ENCODE assay signal across 8 cellular contexts in the genomic region with DNA sequence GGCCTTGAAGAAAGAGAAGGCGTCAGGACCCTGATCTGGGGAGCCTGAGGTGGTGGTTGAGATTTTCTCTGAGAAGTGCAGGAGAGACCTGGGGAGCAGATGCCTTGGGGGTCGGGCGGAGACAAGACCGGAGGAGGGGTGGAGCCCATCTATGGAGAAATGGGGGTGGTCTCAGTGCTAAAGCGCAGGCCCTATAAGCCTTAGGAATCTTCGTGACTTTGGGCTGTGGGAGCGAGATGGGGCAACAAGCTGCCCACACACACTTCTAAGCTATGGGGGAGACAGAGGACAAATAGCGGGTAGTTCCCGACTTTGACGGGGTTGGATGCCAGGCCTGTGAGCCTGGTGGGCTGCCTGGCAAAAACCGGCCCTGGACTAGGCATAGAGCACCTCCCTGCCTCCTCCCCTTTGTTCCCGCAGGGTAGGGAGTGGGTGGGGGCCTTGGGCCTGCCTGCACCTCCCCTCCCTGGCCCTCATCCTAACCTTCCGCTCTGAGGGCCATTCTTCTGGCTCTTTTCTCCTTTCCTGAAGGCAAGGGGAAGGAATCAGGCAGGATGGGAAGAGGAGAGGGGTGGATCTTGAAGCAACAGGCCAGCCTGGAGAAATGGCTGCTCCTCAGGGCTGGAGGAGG. TPM values are rescaled to one million over a fixed set of nuclear protein-coding genes. Genes with fewer than 3 reads are reported as not detected.
DNase-seq lines count a peak whose midpoint lies in the region; ATAC-seq, FAIRE-seq and TF ChIP-seq lines count a peak whose summit lies in the region.

No MANE protein-coding gene starts in this region.

- peaks cover 44% of the 10 kb centered on the region for H3K4me1 Mint-ChIP-seq in stimulated activated naive CD8-positive, alpha-beta T cell treated with anti-CD3 and anti-CD28 coated beads, Interleukin-15, Interleukin-2, amounts not matched to agents 100 ng/mL and 50 ng/mL, for 24 hours (ENCODE audit: low read depth)

- intact Hi-C loops in left colon (cut with DNase I, micrococcal nuclease): no loop called here

- H3K27me3 Mint-ChIP-seq in stimulated activated naive CD8-positive, alpha-beta T cell treated with anti-CD3 and anti-CD28 coated beads, Interleukin-15, Interleukin-2, amounts not matched to agents 100 ng/mL and 50 ng/mL, for 24 hours: no peaks in the 10 kb centered on the region

- peaks cover 49% of the 10 kb centered on the region for H3K79me2 ChIP-seq in Karpas-422 (ENCODE audit: low read length)
- H3K79me2 ChIP-seq in keratinocyte (ENCODE audit: control insufficient read depth, insufficient read depth, low read length): peaks cover 42% of the 10 kb centered on the region

- ATAC-seq in GM18868 (IDR thresholded peaks at IDR 0.05; ENCODE audit: unreplicated experiment): no peak
- ATAC-seq in left colon: no peak

- no peaks in the 10 kb centered on the region for H3K9me3 ChIP-seq in Karpas-422 (ENCODE audit: low read length)
- H3K9me3 ChIP-seq in keratinocyte (ENCODE audit: control insufficient read depth, low read depth, low read length): no peaks in the 10 kb centered on the region

- H3K9me2 ChIP-seq in Karpas-422 (replicated peaks; ENCODE audit: insufficient read depth, low read length): no peaks in the 10 kb centered on the region

- H3K27me3 ChIP-seq in Karpas-422 (ENCODE audit: low read length) (no peaks in the 10 kb centered on the region), brain microvascular endothelial cell (replicated peaks) (no peaks in the 10 kb centered on the region), keratinocyte (ENCODE audit: control insufficient read depth, extremely low read depth, insufficient read depth, low read length) (no peaks in the 10 kb centered on the region)

- H4K20me1 ChIP-seq in Karpas-422 (ENCODE audit: insufficient read depth, low read depth, low read length) (no peaks in the 10 kb centered on the region), keratinocyte (ENCODE audit: control insufficient read depth, extremely low read depth, insufficient read depth, low read length) (peaks cover 15% of the 10 kb centered on the region)

- H3K36me3 ChIP-seq in Karpas-422 (ENCODE audit: insufficient read depth, low read length) (peaks cover 28% of the 10 kb centered on the region; the same call in 1 of the 2 replicates), brain microvascular endothelial cell (replicated peaks) (peaks cover 19% of the 10 kb centered on the region), keratinocyte (ENCODE audit: control insufficient read depth in 2 of 2, extremely low read depth in 1 of 2, insufficient read depth in 2 of 2, low read length in 2 of 2) (peaks cover 10 to 23% of the 10 kb centered on the region in 2 experiments)

- in situ Hi-C loops in brain microvascular endothelial cell (cut with HindIII; ENCODE audit: low pct_ligation_motif_present, low sequenced_read_pairs): no loop called here

- no peaks in the 10 kb centered on the region for H3K9me3 Mint-ChIP-seq in stimulated activated naive CD8-positive, alpha-beta T cell treated with anti-CD3 and anti-CD28 coated beads, Interleukin-15, Interleukin-2, amounts not matched to agents 100 ng/mL and 50 ng/mL, for 24 hours

- H2AFZ ChIP-seq in Karpas-422 (ENCODE audit: low read length) (no peak overlapping the region), keratinocyte (ENCODE audit: control insufficient read depth, low read length) (no peak overlapping the region)

- H3K4me3 ChIP-seq in Karpas-422 (ENCODE audit: low read length) (peak overlapping the region; percentile 96), brain microvascular endothelial cell (ENCODE audit: low read depth, low read length) (peak overlapping the region; percentile 88), keratinocyte (ENCODE audit: control insufficient read depth in 2 of 3, extremely low read depth in 1 of 3, insufficient read depth in 2 of 3, low read depth in 1 of 3, low read length in 3 of 3) (peak overlapping the region; percentile 70 to 76 (median 72))

- H3K9me1 ChIP-seq in keratinocyte (ENCODE audit: control insufficient read depth, extremely low read depth, insufficient read depth, low read length): no peaks in the 10 kb centered on the region

- H3K4me2 ChIP-seq in Karpas-422 (ENCODE audit: low read depth, low read length, poor library complexity, severe bottlenecking) (peak overlapping the region; percentile 86), keratinocyte (ENCODE audit: control insufficient read depth, extremely low read depth, insufficient read depth, low read depth, low read length) (peak overlapping the region; percentile 86)

- H3K4me1 ChIP-seq in Karpas-422 (ENCODE audit: low read length) (peaks cover 26% of the 10 kb centered on the region), keratinocyte (ENCODE audit: control insufficient read depth, extremely low read depth, insufficient read depth, low read length) (peaks cover 36% of the 10 kb centered on the region)

- FAIRE-seq in keratinocyte (lab: Jason Lieb, UNC): peak; percentile 46

- TF ChIP-seq CTCF in C4-2B (conservative IDR thresholded peaks at IDR 0.05) (no peak), brain microvascular endothelial cell (IDR thresholded peaks at IDR 0.05; ENCODE audit: low read depth, low read length, missing control alignments) (no peak), keratinocyte (optimal IDR thresholded peaks at IDR 0.05 in 1 of 3, IDR thresholded peaks at IDR 0.05 in 1 of 3, conservative IDR thresholded peaks at IDR 0.05 in 1 of 3; ENCODE audit: extremely low read depth in 1 of 3, insufficient read depth in 2 of 3, low read length in 3 of 3) (no peak)

- dilution Hi-C loops in keratinocyte (cut with MboI; ENCODE audit: extremely low pct_ligation_motif_present, low sequenced_read_pairs): no loop called here

- H3K27ac ChIP-seq in C4-2B (peak overlapping the region; percentile 70), Karpas-422 (ENCODE audit: low read length) (peak overlapping the region; percentile 61), brain microvascular endothelial cell (peak overlapping the region; percentile 27), keratinocyte (ENCODE audit: control insufficient read depth, insufficient read depth, low read length) (peak overlapping the region; percentile 44)

- H3K36me3 Mint-ChIP-seq in stimulated activated naive CD8-positive, alpha-beta T cell treated with anti-CD3 and anti-CD28 coated beads, Interleukin-15, Interleukin-2, amounts not matched to agents 100 ng/mL and 50 ng/mL, for 24 hours (ENCODE audit: low read depth): peaks cover 24% of the 10 kb centered on the region

- DNase-seq in Karpas-422 (peak; percentile 64), brain microvascular endothelial cell (no peak), keratinocyte (ENCODE audit: low read depth, low spot score) (no peak), left colon (no peak), NCI-H1436 (lab: John Stamatoyannopoulos, UW) (no peak)

- H3K9ac ChIP-seq in Karpas-422 (ENCODE audit: low read length): peak overlapping the region; percentile 97
- peak overlapping the region; percentile 84 for H3K9ac ChIP-seq in keratinocyte (ENCODE audit: control insufficient read depth, extremely low read depth, insufficient read depth, low read length)

- H3K4me3 Mint-ChIP-seq in stimulated activated naive CD8-positive, alpha-beta T cell treated with anti-CD3 and anti-CD28 coated beads, Interleukin-15, Interleukin-2, amounts not matched to agents 100 ng/mL and 50 ng/mL, for 24 hours: peak overlapping the region; percentile 90

- peak overlapping the region; percentile 95 for H3K27ac Mint-ChIP-seq in stimulated activated naive CD8-positive, alpha-beta T cell treated with anti-CD3 and anti-CD28 coated beads, Interleukin-15, Interleukin-2, amounts not matched to agents 100 ng/mL and 50 ng/mL, for 24 hours

RNA-seq across cellular contexts. Expression of gene NISCH, which starts 0.9 kb away (rescaled TPM):
- total RNA-seq in Karpas-422 (2014; rRNA removed; shearing (Covaris generic); ENCODE audit: low replicate concordance): 44.2 and 70.1 TPM in 2 replicates
- 48.1 to 65.6 TPM (median 48.4 TPM) in 3 replicates for polyA plus RNA-seq in keratinocyte
- 10.3 TPM for polyA plus RNA-seq in keratinocyte (2011; ENCODE audit: low read depth)
- polyA plus RNA-seq in keratinocyte (2011; cell fraction: cytosol; rRNA removed): 23.3 and 30.8 TPM in 2 replicates
- 252 and 295 TPM in 2 replicates for polyA plus RNA-seq in keratinocyte (2011; cell fraction: nucleus; rRNA removed)
- polyA plus RNA-seq in keratinocyte (2012; ENCODE audit: low replicate concordance): 29.3 and 43.1 TPM in 2 replicates
- 70.4 to 85.5 TPM (median 83.1 TPM) in 3 replicates for polyA minus RNA-seq in keratinocyte
- 45.3 TPM for polyA minus RNA-seq in keratinocyte (2011; cell fraction: cytosol; rRNA and poly(A)+ RNA removed)
- 94.5 and 120 TPM in 2 replicates for polyA minus RNA-seq in keratinocyte (2011; cell fraction: nucleus; rRNA and poly(A)+ RNA removed)
- 10 to 100 TPM; 57.3 to 58.1 TPM for total RNA-seq in left colon

RNA-seq across cellular contexts. Expression of gene TNNC1, which starts 2.4 kb away (rescaled TPM):
- total RNA-seq in Karpas-422 (2014; rRNA removed; shearing (Covaris generic); ENCODE audit: low replicate concordance): 0.65 TPM in 1 of 2 replicates, not detected in the other
- 0.22 to 0.35 TPM (median 0.33 TPM) in 3 replicates for polyA plus RNA-seq in keratinocyte
- not detected for polyA plus RNA-seq in keratinocyte (2011; ENCODE audit: low read depth)
- 0.17 TPM in 1 of 2 replicates, not detected in the other for polyA plus RNA-seq in keratinocyte (2011; cell fraction: cytosol; rRNA removed)
- 0.20 and 0.32 TPM in 2 replicates for polyA plus RNA-seq in keratinocyte (2011; cell fraction: nucleus; rRNA removed)
- polyA plus RNA-seq in keratinocyte (2012; ENCODE audit: low replicate concordance): not detected in 2 replicates
- polyA minus RNA-seq in keratinocyte: not detected in 3 replicates
- polyA minus RNA-seq in keratinocyte (2011; cell fraction: cytosol; rRNA and poly(A)+ RNA removed): not detected
- polyA minus RNA-seq in keratinocyte (2011; cell fraction: nucleus; rRNA and poly(A)+ RNA removed): not detected in 2 replicates
- 1 to 10 TPM in 1 of 2 donors, under 1 TPM in 1; 0.64 to 4.6 TPM for total RNA-seq in left colon

RNA-seq across cellular contexts. Expression of gene SEMA3G, which starts 11.4 kb away (rescaled TPM):
- total RNA-seq in Karpas-422 (2014; rRNA removed; shearing (Covaris generic); ENCODE audit: low replicate concordance): 0.11 TPM in 1 of 2 replicates, not detected in the other
- polyA plus RNA-seq in keratinocyte: 0.03 to 0.14 TPM (median 0.07 TPM) in 3 replicates
- 0.07 TPM for polyA plus RNA-seq in keratinocyte (2011; ENCODE audit: low read depth)
- polyA plus RNA-seq in keratinocyte (2011; cell fraction: cytosol; rRNA removed): 0.01 and 0.05 TPM in 2 replicates
- polyA plus RNA-seq in keratinocyte (2011; cell fraction: nucleus; rRNA removed): 0.05 and 0.07 TPM in 2 replicates
- polyA plus RNA-seq in keratinocyte (2012; ENCODE audit: low replicate concordance): 0.07 and 0.10 TPM in 2 replicates
- 0.03 TPM in 1 of 3 replicates, not detected in the others for polyA minus RNA-seq in keratinocyte
- not detected for polyA minus RNA-seq in keratinocyte (2011; cell fraction: cytosol; rRNA and poly(A)+ RNA removed)
- 0.23 TPM in 1 of 2 replicates, not detected in the other for polyA minus RNA-seq in keratinocyte (2011; cell fraction: nucleus; rRNA and poly(A)+ RNA removed)
- 1 to 10 TPM; 5.1 to 5.5 TPM for total RNA-seq in left colon

RNA-seq across cellular contexts. Expression of gene STAB1, which starts 38.9 kb away (rescaled TPM):
- total RNA-seq in Karpas-422 (2014; rRNA removed; shearing (Covaris generic); ENCODE audit: low replicate concordance): not detected in 2 replicates
- polyA plus RNA-seq in keratinocyte: 0.02 TPM in 1 of 3 replicates, not detected in the others
- polyA plus RNA-seq in keratinocyte (2011; ENCODE audit: low read depth): 0.36 TPM
- not detected in 2 replicates for polyA plus RNA-seq in keratinocyte (2011; cell fraction: cytosol; rRNA removed)
- polyA plus RNA-seq in keratinocyte (2011; cell fraction: nucleus; rRNA removed): 0.11 and 0.12 TPM in 2 replicates
- polyA plus RNA-seq in keratinocyte (2012; ENCODE audit: low replicate concordance): not detected in 2 replicates
- not detected in 3 replicates for polyA minus RNA-seq in keratinocyte
- polyA minus RNA-seq in keratinocyte (2011; cell fraction: cytosol; rRNA and poly(A)+ RNA removed): not detected
- polyA minus RNA-seq in keratinocyte (2011; cell fraction: nucleus; rRNA and poly(A)+ RNA removed): 0.32 TPM in 1 of 2 replicates, not detected in the other
- 100 to 1,000 TPM in 1 of 2 donors, 10 to 100 TPM in 1; 51.4 to 111 TPM for total RNA-seq in left colon

RNA-seq across cellular contexts. Expression of gene PHF7, which starts 45.8 kb away (rescaled TPM):
- 5.1 and 9.5 TPM in 2 replicates for total RNA-seq in Karpas-422 (2014; rRNA removed; shearing (Covaris generic); ENCODE audit: low replicate concordance)
- polyA plus RNA-seq in keratinocyte: 9.3 to 10.3 TPM (median 9.3 TPM) in 3 replicates
- polyA plus RNA-seq in keratinocyte (2011; ENCODE audit: low read depth): 8.4 TPM
- 6.9 and 7.8 TPM in 2 replicates for polyA plus RNA-seq in keratinocyte (2011; cell fraction: cytosol; rRNA removed)
- polyA plus RNA-seq in keratinocyte (2011; cell fraction: nucleus; rRNA removed): 19.7 and 21.2 TPM in 2 replicates
- 5.4 and 6.1 TPM in 2 replicates for polyA plus RNA-seq in keratinocyte (2012; ENCODE audit: low replicate concordance)
- 1.9 to 9.8 TPM (median 8.3 TPM) in 3 replicates for polyA minus RNA-seq in keratinocyte
- 7.9 TPM for polyA minus RNA-seq in keratinocyte (2011; cell fraction: cytosol; rRNA and poly(A)+ RNA removed)
- 4.6 and 7.3 TPM in 2 replicates for polyA minus RNA-seq in keratinocyte (2011; cell fraction: nucleus; rRNA and poly(A)+ RNA removed)
- total RNA-seq in left colon: 10 to 100 TPM; 15.6 to 21.6 TPM
